8 cellular contexts compared by ENCODE assay signal in genomic region chr2:207283356-207283755, GRCh38.
DNase-seq lines count a peak whose midpoint lies in the region; ATAC-seq and TF ChIP-seq lines count a peak whose summit lies in the region.

No MANE protein-coding gene starts in this region.

- intact Hi-C loops in CD4-positive, alpha-beta memory T cell (cut with micrococcal nuclease) = no loop called here

- H3K27ac ChIP-seq in CD4-positive, alpha-beta memory T cell (ENCODE audit: low read depth, low read length) = no peak overlapping the region

- CTCF ChIA-PET in CD4-positive, alpha-beta memory T cell (lab: Charles Lee; ENCODE audit: partially characterized antibody) = interaction anchor here (1.9 kb wide), 1 partner anchor 14 kb away, joined by 4 read pairs; no protein-coding TSS in a partner anchor
- CTCF ChIA-PET in WTC11 (lab: Charles Lee) = no interaction called here

- H3K27me3 ChIP-seq in CD4-positive, alpha-beta memory T cell (ENCODE audit: insufficient read depth, low read length) = no peaks in the 10 kb centered on the region

- no peak for DNase-seq in CD4-positive, alpha-beta memory T cell
- DNase-seq in WTC11 (ENCODE audit: low spot score) = no peak
- DNase-seq in lung microvascular endothelial cell (ENCODE audit: low read depth in 2 of 2) = peak; percentile 35 to 59
- no peak for DNase-seq in NCI-H510A treated with DMSO at 0.1 percent for 48 hours (lab: John Stamatoyannopoulos, UW)
- no peak for DNase-seq in NCI-H345 treated with DMSO at 0.1 percent for 48 hours (lab: John Stamatoyannopoulos, UW; ENCODE audit: unreplicated experiment)

- no peaks in the 10 kb centered on the region for H3K36me3 ChIP-seq in CD4-positive, alpha-beta memory T cell (ENCODE audit: insufficient read depth, low read length)

- no peak overlapping the region for H3K4me3 ChIP-seq in CD4-positive, alpha-beta memory T cell (ENCODE audit: low read length in 2 of 2)

- no peaks in the 10 kb centered on the region for H3K9me3 ChIP-seq in CD4-positive, alpha-beta memory T cell (ENCODE audit: control insufficient read depth in 1 of 2, low read length in 2 of 2)

- H3K4me1 Mint-ChIP-seq in CD4-positive, alpha-beta memory T cell = peaks cover 15 to 30% (median 19%) of the 10 kb centered on the region in 4 donors
- peaks cover 22% of the 10 kb centered on the region for H3K4me1 Mint-ChIP-seq in WTC11

- POLR2A ChIA-PET in CD4-positive, alpha-beta memory T cell (lab: Charles Lee; ENCODE audit: partially characterized antibody) = no interaction called here
- POLR2A ChIA-PET in WTC11 (lab: Charles Lee) = interaction anchor here (0.6 kb wide), 1 partner anchor 43 kb away, joined by 3 read pairs; no protein-coding TSS in a partner anchor

- TF ChIP-seq CTCF in WTC11 (IDR thresholded peaks at IDR 0.05) = no peak

- H3K27ac Mint-ChIP-seq in CD4-positive, alpha-beta memory T cell = peak overlapping the region in 3 of 7 donors; percentile 40 to 55 (median 43)
- H3K27ac Mint-ChIP-seq in WTC11 = no peak overlapping the region

- peak overlapping the region in 5 of 8 donors; percentile 2 to 70 (median 49) for H3K4me3 Mint-ChIP-seq in CD4-positive, alpha-beta memory T cell
- no peak overlapping the region for H3K4me3 Mint-ChIP-seq in WTC11

- H3K4me1 ChIP-seq in CD4-positive, alpha-beta memory T cell (ENCODE audit: insufficient read depth, low read length) = peaks cover 20% of the 10 kb centered on the region

- peak; percentile 51 for ATAC-seq in HG02642 (IDR thresholded peaks at IDR 0.05; ENCODE audit: poor library complexity, unreplicated experiment)
- ATAC-seq in WTC11 = peak; percentile 64
- ATAC-seq in GM21619 (IDR thresholded peaks at IDR 0.05; ENCODE audit: unreplicated experiment) = no peak
- ATAC-seq in GM18502 (IDR thresholded peaks at IDR 0.05; ENCODE audit: poor library complexity, unreplicated experiment) = no peak

- H3K36me3 Mint-ChIP-seq in CD4-positive, alpha-beta memory T cell = no peaks in the 10 kb centered on the region
- H3K36me3 Mint-ChIP-seq in WTC11 = no peaks in the 10 kb centered on the region

- peaks cover 0 to 1% of the 10 kb centered on the region in 2 donors for H3K27me3 Mint-ChIP-seq in CD4-positive, alpha-beta memory T cell
- no peaks in the 10 kb centered on the region for H3K27me3 Mint-ChIP-seq in WTC11 (ENCODE audit: low read depth)

- no peaks in the 10 kb centered on the region for H3K9me3 Mint-ChIP-seq in CD4-positive, alpha-beta memory T cell
- peaks cover 7% of the 10 kb centered on the region for H3K9me3 Mint-ChIP-seq in WTC11

TF ChIP-seq in WTC11, 78 proteins besides CTCF, POLR2A, EP300 and RAD21 (continues in another document):
- TF ChIP-seq ZNF532 (CRISPR knock-in tag; IDR thresholded peaks at IDR 0.05; ENCODE audit: borderline replicate concordance) (no peak), GRHL2 (CRISPR knock-in tag; IDR thresholded peaks at IDR 0.05; ENCODE audit: insufficient replicate concordance, severe bottlenecking) (no peak), ZNF219 (CRISPR knock-in tag; IDR thresholded peaks at IDR 0.05; ENCODE audit: borderline replicate concordance) (no peak), FOXJ3 (CRISPR knock-in tag; IDR thresholded peaks at IDR 0.05; ENCODE audit: borderline replicate concordance) (no peak), IRF2 (CRISPR knock-in tag; IDR thresholded peaks at IDR 0.05; ENCODE audit: borderline replicate concordance, low read depth) (no peak), ZBTB21 (CRISPR knock-in tag; IDR thresholded peaks at IDR 0.05; ENCODE audit: borderline replicate concordance) (no peak), ZNF512 (CRISPR knock-in tag; IDR thresholded peaks at IDR 0.05; ENCODE audit: borderline replicate concordance) (no peak), NR3C1 (CRISPR knock-in tag; conservative IDR thresholded peaks at IDR 0.05; ENCODE audit: low read depth) (no peak), NR2C2 (CRISPR knock-in tag; IDR thresholded peaks at IDR 0.05) (no peak), ZNF416 (CRISPR knock-in tag; IDR thresholded peaks at IDR 0.05) (no peak), SOX15 (CRISPR knock-in tag; IDR thresholded peaks at IDR 0.05) (no peak), PRRX2 (CRISPR knock-in tag; IDR thresholded peaks at IDR 0.05) (no peak), ZNF425 (CRISPR knock-in tag; conservative IDR thresholded peaks at IDR 0.05) (no peak), AR (CRISPR knock-in tag; IDR thresholded peaks at IDR 0.05) (no peak)

Comparison
In these comparisons a context has a peak if more than half of its experiments do, and no peak if none do; other contexts are left out.
1. DNase-seq: peak in lung microvascular endothelial cell (2 of 2); none in CD4-positive, alpha-beta memory T cell (0 of 5), WTC11 (single experiment), NCI-H510A treated with DMSO at 0.1 percent for 48 hours (single experiment) and NCI-H345 treated with DMSO at 0.1 percent for 48 hours (single experiment).
2. ATAC-seq: peak in HG02642 (single experiment) and WTC11 (single experiment); none in GM21619 (single experiment) and GM18502 (single experiment).